8 cellular contexts compared by ENCODE assay signal in the genomic region with DNA sequence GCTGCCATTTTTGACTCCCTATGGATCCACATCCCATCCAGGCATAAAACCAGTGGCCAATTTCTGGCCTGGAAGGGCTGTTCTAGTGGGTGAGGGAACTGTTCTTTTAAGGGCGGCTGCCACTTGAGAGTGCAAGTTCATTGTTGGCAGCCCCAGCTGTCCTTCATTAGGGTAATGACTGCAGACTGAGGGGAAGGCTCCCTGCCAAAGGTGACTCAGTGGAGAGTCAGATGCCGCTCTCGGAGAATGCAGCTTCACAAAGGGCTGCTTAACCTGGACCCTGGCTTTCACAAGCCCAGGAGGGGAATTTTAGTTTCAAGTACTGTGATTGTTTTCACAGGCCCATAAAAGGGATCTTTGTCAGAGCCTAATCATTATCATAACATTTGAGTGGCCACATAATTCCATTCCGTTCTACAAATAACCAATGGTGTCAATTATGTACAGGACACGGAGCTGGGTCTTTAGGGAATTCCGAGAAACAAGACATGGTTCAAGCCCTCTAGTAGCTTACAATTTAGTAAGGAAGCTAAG.
DNase-seq lines count a peak whose midpoint lies in the region; ATAC-seq and TF ChIP-seq lines count a peak whose summit lies in the region.

No MANE protein-coding gene starts in this region.

- CTCF ChIA-PET in Calu3 (lab: Charles Lee), result interaction anchor here (1.1 to 1.6 kb wide), 3 partner anchors 119 to 160 kb away, joined by 3 to 4 read pairs (median 4); no protein-coding TSS in a partner anchor

- TF ChIP-seq CTCF in Calu3 (IDR thresholded peaks at IDR 0.05; ENCODE audit: unreplicated experiment) (no peak), cardiac fibroblast (IDR thresholded peaks at IDR 0.05; ENCODE audit: low read depth, low read length) (no peak), mucosa of descending colon (IDR thresholded peaks at IDR 0.05) (no peak)

- DNase-seq in Calu3 (peak; percentile 81), NCI-H2171 (lab: John Stamatoyannopoulos, UW) (peak; percentile 54), cardiac fibroblast (ENCODE audit: low read depth in 2 of 2) (peak; percentile 82 to 98), mucosa of descending colon (no peak)
- DNase-seq in stimulated activated CD4-positive, alpha-beta T cell treated with anti-CD3 and anti-CD28 coated beads, Interleukin-4, amount 100 ng/mL, for 24 hours, result no peak
- DNase-seq in stimulated activated naive CD4-positive, alpha-beta T cell (lab: John Stamatoyannopoulos, UW), result no peak

- H3K27me3 Mint-ChIP-seq in Calu3 (ENCODE audit: unreplicated experiment), result no peaks in the 10 kb centered on the region

- H3K27ac Mint-ChIP-seq in Calu3 (ENCODE audit: unreplicated experiment), result peak overlapping the region; percentile 71

- H3K4me1 ChIP-seq in mucosa of descending colon (ENCODE audit: low read depth), result no peaks in the 10 kb centered on the region

- H3K4me1 Mint-ChIP-seq in Calu3 (ENCODE audit: low read depth, unreplicated experiment), result peaks cover 34% of the 10 kb centered on the region

- no peak overlapping the region for H3K4me3 ChIP-seq in cardiac fibroblast (replicated peaks in 1 of 2; ENCODE audit: low read depth in 2 of 2, low read length in 2 of 2)
- no peak overlapping the region for H3K4me3 ChIP-seq in mucosa of descending colon

- ATAC-seq in mucosa of descending colon (peak; percentile 34), GM18511 (IDR thresholded peaks at IDR 0.05; ENCODE audit: unreplicated experiment) (no peak), GM19397 (IDR thresholded peaks at IDR 0.05; ENCODE audit: unreplicated experiment) (no peak)

- H3K4me3 Mint-ChIP-seq in Calu3 (ENCODE audit: low read depth, unreplicated experiment), result peak overlapping the region; percentile 33

- H3K9me3 Mint-ChIP-seq in Calu3 (ENCODE audit: low read depth, unreplicated experiment), result peaks cover 11% of the 10 kb centered on the region

- intact Hi-C loops in Calu3 (cut with micrococcal nuclease; ENCODE audit: unreplicated experiment), result no loop called here
- intact Hi-C loops in mucosa of descending colon (cut with DNase I, micrococcal nuclease), result no loop called here

- peaks cover 11% of the 10 kb centered on the region for H3K9me3 ChIP-seq in mucosa of descending colon

- no peaks in the 10 kb centered on the region for H3K36me3 ChIP-seq in mucosa of descending colon (ENCODE audit: low read depth)

- BruUV-seq in Calu3 (replicated peaks; lab: Mats Ljungman, UMichigan), result no TSS peak

- H3K36me3 Mint-ChIP-seq in Calu3 (ENCODE audit: insufficient read depth, unreplicated experiment), result peaks cover 12% of the 10 kb centered on the region

Comparison
In these comparisons a context has a peak if more than half of its experiments do, and no peak if none do; other contexts are left out.
1. DNase-seq: peak in Calu3 (single experiment), NCI-H2171 (single experiment) and cardiac fibroblast (2 of 2); none in mucosa of descending colon (0 of 3), stimulated activated CD4-positive, alpha-beta T cell treated with anti-CD3 and anti-CD28 coated beads, Interleukin-4, amount 100 ng/mL, for 24 hours (single experiment) and stimulated activated naive CD4-positive, alpha-beta T cell (0 of 6).